8 cellular contexts compared by ENCODE assay signal in genomic region chrX:49172280-49172780, GRCh38. TPM values are rescaled to one million over a fixed set of nuclear protein-coding genes. Genes with fewer than 3 reads are reported as not detected.
DNase-seq lines count a peak whose midpoint lies in the region; FAIRE-seq and TF ChIP-seq lines count a peak whose summit lies in the region.

No MANE protein-coding gene starts in this region.

- H3K36me3 Mint-ChIP-seq in brain = peaks cover 18% of the 10 kb centered on the region

- FAIRE-seq in H54 (lab: Jason Lieb, UNC) = no peak

- peaks cover 28% of the 10 kb centered on the region for H3K27me3 Mint-ChIP-seq in brain

- H3K4me3 ChIP-seq in MM.1S (ENCODE audit: low read length) (peak overlapping the region; percentile 91), kidney epithelial cell (ENCODE audit: low read depth, low read length) (peak overlapping the region; percentile 73)

- peak overlapping the region; percentile 92 for H3K9ac ChIP-seq in MM.1S (ENCODE audit: low read length)

- peaks cover 11% of the 10 kb centered on the region for H3F3A ChIP-seq in MM.1S (ENCODE audit: insufficient read depth, low read length)

- 0 out of 2 replicates have a peak overlapping the region, but pooled peaks have one; percentile 31 for H2AFZ ChIP-seq in MM.1S (ENCODE audit: low read length)

- H3K27me3 ChIP-seq in MM.1S (replicated peaks; ENCODE audit: insufficient read depth, low read length) (no peaks in the 10 kb centered on the region), kidney epithelial cell (ENCODE audit: control insufficient read depth, insufficient read depth, low read length) (no peaks in the 10 kb centered on the region)

- peak; percentile 53 for DNase-seq in GF-D8 (lab: John Stamatoyannopoulos, UW)
- no peak for DNase-seq in H54 (ENCODE audit: insufficient read length, low spot score)
- DNase-seq in MM.1S = peak; percentile 80
- DNase-seq in T1000 (lab: John Stamatoyannopoulos, UW) = peak; percentile 45
- DNase-seq in kidney epithelial cell (ENCODE audit: low read depth) = no peak
- DNase-seq in stimulated activated CD4-positive, alpha-beta T cell treated with anti-CD3 and anti-CD28 coated beads, Interleukin-4, amount 100 ng/mL, for 48 hours (ENCODE audit: low read depth in 2 of 2) = peak; percentile 54 to 61
- DNase-seq in GM19240 (ENCODE audit: insufficient read length, low spot score) = no peak

- H3K4me1 ChIP-seq in MM.1S (ENCODE audit: low read length) = peaks cover 6% of the 10 kb centered on the region; the same call in 1 of the 2 replicates

- H3K36me3 ChIP-seq in MM.1S (replicated peaks; ENCODE audit: insufficient read depth, low read length) = no peaks in the 10 kb centered on the region
- no peaks in the 10 kb centered on the region for H3K36me3 ChIP-seq in kidney epithelial cell (ENCODE audit: control insufficient read depth, insufficient read depth, low read length)

- peak overlapping the region; percentile 83 for H3K27ac ChIP-seq in MM.1S (ENCODE audit: low read length)

- H3K9me2 ChIP-seq in MM.1S (replicated peaks; ENCODE audit: insufficient read depth, low read length) = no peaks in the 10 kb centered on the region

- 0 out of 2 replicates have a peak, but pooled peaks have one; percentile 9 for TF ChIP-seq POLR2A in H54 (IDR thresholded peaks at IDR 0.05; ENCODE audit: low read depth, low read length)

- H3K4me2 ChIP-seq in MM.1S (ENCODE audit: low read depth, low read length) = peak overlapping the region; percentile 76

- H3K9me3 ChIP-seq in MM.1S (replicated peaks; ENCODE audit: insufficient read depth, low read length) = no peaks in the 10 kb centered on the region

- H3K4me3 Mint-ChIP-seq in brain = peak overlapping the region; percentile 81 to 84 (median 83)

- H3K4me1 Mint-ChIP-seq in brain = peaks cover 3% of the 10 kb centered on the region

- H4K20me1 ChIP-seq in MM.1S (ENCODE audit: insufficient read depth, low read length) = no peaks in the 10 kb centered on the region

- peak overlapping the region in 4 of 5 experiments; percentile 26 to 82 (median 64) for H3K27ac Mint-ChIP-seq in brain

- peaks cover 0 to 43% (median 0%) of the 10 kb centered on the region in 5 experiments for H3K9me3 Mint-ChIP-seq in brain

- H3K79me2 ChIP-seq in MM.1S (ENCODE audit: low read length) = peaks cover 19% of the 10 kb centered on the region

- TF ChIP-seq CTCF in MM.1S (IDR thresholded peaks at IDR 0.05; ENCODE audit: low read length) (no peak), brain (conservative IDR thresholded peaks at IDR 0.05) (no peak), kidney epithelial cell (IDR thresholded peaks at IDR 0.05; ENCODE audit: insufficient read depth, low read length, poor library complexity, severe bottlenecking) (no peak)

RNA-seq across cellular contexts. Expression of gene PLP2, which starts 0.6 kb away (rescaled TPM):
- polyA plus RNA-seq in brain (ENCODE audit: insufficient read depth, low read depth, low replicate concordance) = 164 TPM
- 82.6 and 118 TPM in 2 replicates for total RNA-seq in kidney epithelial cell

RNA-seq across cellular contexts. Expression of gene MAGIX, which starts 9.8 kb away (rescaled TPM):
- 9.1 TPM for polyA plus RNA-seq in brain (ENCODE audit: insufficient read depth, low read depth, low replicate concordance)
- 2.9 and 5.1 TPM in 2 replicates for total RNA-seq in kidney epithelial cell

RNA-seq across cellular contexts. Expression of gene PRICKLE3, which starts 13.8 kb away (rescaled TPM):
- 2.1 TPM for polyA plus RNA-seq in brain (ENCODE audit: insufficient read depth, low read depth, low replicate concordance)
- 12.7 and 17.7 TPM in 2 replicates for total RNA-seq in kidney epithelial cell

RNA-seq across cellular contexts. Expression of gene SYP, which starts 27.7 kb away (rescaled TPM):
- 207 TPM for polyA plus RNA-seq in brain (ENCODE audit: insufficient read depth, low read depth, low replicate concordance)
- 0.27 and 1.0 TPM in 2 replicates for total RNA-seq in kidney epithelial cell

RNA-seq across cellular contexts. Expression of gene GPKOW, which starts 48.8 kb away (rescaled TPM):
- polyA plus RNA-seq in brain (ENCODE audit: insufficient read depth, low read depth, low replicate concordance) = 46.7 TPM
- 26.4 and 35.0 TPM in 2 replicates for total RNA-seq in kidney epithelial cell

Comparison
In these comparisons a context has a peak if more than half of its experiments do, and no peak if none do; other contexts are left out.
1. DNase-seq: peak in GF-D8 (single experiment), MM.1S (single experiment), T1000 (single experiment) and stimulated activated CD4-positive, alpha-beta T cell treated with anti-CD3 and anti-CD28 coated beads, Interleukin-4, amount 100 ng/mL, for 48 hours (2 of 2); none in H54 (single experiment), kidney epithelial cell (single experiment) and GM19240 (single experiment).